Comparison of ENCODE assay signal across 8 cellular contexts in the genomic region with DNA sequence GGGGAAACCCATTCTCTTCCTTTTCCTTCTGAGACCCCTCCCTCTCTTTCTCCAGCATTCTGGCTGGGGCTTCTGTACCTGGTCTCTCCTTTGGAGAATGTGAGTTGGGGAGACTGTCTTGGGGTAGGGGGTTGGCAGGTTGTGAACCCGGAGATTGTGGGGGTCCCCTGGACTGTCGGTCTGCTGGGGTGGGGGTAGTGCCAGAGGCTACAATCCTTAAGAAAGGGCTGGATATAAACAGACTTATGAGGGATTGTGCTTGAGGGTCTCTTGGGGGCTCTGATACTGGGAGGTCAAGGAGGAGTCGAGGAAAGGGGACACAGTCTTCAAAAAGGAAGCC. TPM values are rescaled to one million over a fixed set of nuclear protein-coding genes. Genes with fewer than 3 reads are reported as not detected.
DNase-seq lines count a peak whose midpoint lies in the region; ATAC-seq, FAIRE-seq and TF ChIP-seq lines count a peak whose summit lies in the region.

No MANE protein-coding gene starts in this region.

- no peaks in the 10 kb centered on the region for H3K9me3 Mint-ChIP-seq in HFFc6

- FAIRE-seq in A549 (lab: Jason Lieb, UNC) = no peak

- TF ChIP-seq RAD21 in A549 (conservative IDR thresholded peaks at IDR 0.05 in 1 of 2, IDR thresholded peaks at IDR 0.05 in 1 of 2) = no peak

- no peak for TF ChIP-seq POLR2A in A549 (IDR thresholded peaks at IDR 0.05; ENCODE audit: low read length)

- peak overlapping the region; percentile 89 for H3K4me3 Mint-ChIP-seq in HFFc6

- 11% methylated on average over 3 of the region's 3 CpGs for WGBS in A549 (ENCODE audit: missing lambda C conversion rate)

- peak overlapping the region; percentile 47 for H3K9ac ChIP-seq in mucosa of stomach (ENCODE audit: low read length)

- H3K27ac Mint-ChIP-seq in HFFc6 = peak overlapping the region; percentile 97

- H3K27me3 ChIP-seq in brain microvascular endothelial cell (replicated peaks) (no peaks in the 10 kb centered on the region), mucosa of stomach (ENCODE audit: control insufficient read depth, insufficient read depth, low read length) (peaks cover 10% of the 10 kb centered on the region)

- POLR2A ChIA-PET in A549 (lab: Yijun Ruan, JAX) = interaction anchor here (1.6 to 4.2 kb wide), 3 partner anchors 17 to 76 kb away, joined by 3 to 51 read pairs (median 5); a partner anchor contains a TSS

- H3K4me3 ChIP-seq in A549 (peak overlapping the region; percentile 61), brain microvascular endothelial cell (ENCODE audit: low read depth, low read length) (peak overlapping the region; percentile 61), mucosa of stomach (ENCODE audit: low read length) (peak overlapping the region; percentile 31)

- H3K36me3 ChIP-seq in brain microvascular endothelial cell (replicated peaks) (peaks cover 5% of the 10 kb centered on the region), mucosa of stomach (ENCODE audit: control insufficient read depth, insufficient read depth, low read length) (no peaks in the 10 kb centered on the region)

- no peaks in the 10 kb centered on the region for H3K9me3 ChIP-seq in A549
- no peaks in the 10 kb centered on the region for H3K9me3 ChIP-seq in mucosa of stomach (ENCODE audit: control insufficient read depth, low read length)

- peaks cover 28% of the 10 kb centered on the region for H3K4me1 Mint-ChIP-seq in HFFc6 (ENCODE audit: low read depth)

- in situ Hi-C loops in brain microvascular endothelial cell (cut with HindIII; ENCODE audit: low pct_ligation_motif_present, low sequenced_read_pairs) = no loop called here

- TF ChIP-seq CTCF in A549 (IDR thresholded peaks at IDR 0.05) (0 out of 3 replicates have a peak, but pooled peaks have one; percentile 3), HFFc6 (IDR thresholded peaks at IDR 0.05) (no peak), brain microvascular endothelial cell (IDR thresholded peaks at IDR 0.05; ENCODE audit: low read depth, low read length, missing control alignments) (no peak)

- ATAC-seq in A549 = no peak

- CTCF ChIA-PET in A549 (lab: Yijun Ruan, JAX) = interaction anchor here (0.7 to 6.6 kb wide), 16 partner anchors 13 to 266 kb away, joined by 3 to 73 read pairs (median 6); no protein-coding TSS in a partner anchor

- DNase-seq in A549 (ENCODE audit: low read depth in 1 of 2, low spot score in 1 of 2) (no peak), HFFc6 (no peak), brain microvascular endothelial cell (no peak), activated gamma-delta T cell (lab: John Stamatoyannopoulos, UW) (no peak), NCI-H1105 treated with DMSO at 0.1 percent for 48 hours (lab: John Stamatoyannopoulos, UW) (no peak), NCI-H748 treated with DMSO at 0.1 percent for 48 hours (lab: John Stamatoyannopoulos, UW) (no peak), posterior cingulate gyrus (no peak)

- peak overlapping the region; percentile 80 to 90; a peak in 5 of 6 replicates for H3K27ac ChIP-seq in A549
- H3K27ac ChIP-seq in brain microvascular endothelial cell = no peak overlapping the region

- H3K4me1 ChIP-seq in A549 (peaks cover 18% of the 10 kb centered on the region), mucosa of stomach (ENCODE audit: control insufficient read depth, insufficient read depth, low read length) (peaks cover 45% of the 10 kb centered on the region)

- no peak for TF ChIP-seq EP300 in A549 (IDR thresholded peaks at IDR 0.05)

- H3K36me3 Mint-ChIP-seq in HFFc6 (ENCODE audit: low read depth) = no peaks in the 10 kb centered on the region; the same call in 1 of the 2 replicates

- intact Hi-C loops in posterior cingulate gyrus (cut with DNase I) = loop anchor here (5.0 kb wide), 1 partner anchor 44 kb away; a partner anchor contains a TSS

- H3K27me3 Mint-ChIP-seq in HFFc6 (ENCODE audit: insufficient read depth) = peaks cover 13% of the 10 kb centered on the region

- peak overlapping the region; percentile 85 for H3K4me2 ChIP-seq in A549

TF ChIP-seq in A549, 52 proteins besides CTCF, POLR2A, EP300 and RAD21:
- TF ChIP-seq RFX5 (IDR thresholded peaks at IDR 0.05) = no peak
- no peak for TF ChIP-seq KDM5A (IDR thresholded peaks at IDR 0.05)
- TF ChIP-seq, protein P1, sequence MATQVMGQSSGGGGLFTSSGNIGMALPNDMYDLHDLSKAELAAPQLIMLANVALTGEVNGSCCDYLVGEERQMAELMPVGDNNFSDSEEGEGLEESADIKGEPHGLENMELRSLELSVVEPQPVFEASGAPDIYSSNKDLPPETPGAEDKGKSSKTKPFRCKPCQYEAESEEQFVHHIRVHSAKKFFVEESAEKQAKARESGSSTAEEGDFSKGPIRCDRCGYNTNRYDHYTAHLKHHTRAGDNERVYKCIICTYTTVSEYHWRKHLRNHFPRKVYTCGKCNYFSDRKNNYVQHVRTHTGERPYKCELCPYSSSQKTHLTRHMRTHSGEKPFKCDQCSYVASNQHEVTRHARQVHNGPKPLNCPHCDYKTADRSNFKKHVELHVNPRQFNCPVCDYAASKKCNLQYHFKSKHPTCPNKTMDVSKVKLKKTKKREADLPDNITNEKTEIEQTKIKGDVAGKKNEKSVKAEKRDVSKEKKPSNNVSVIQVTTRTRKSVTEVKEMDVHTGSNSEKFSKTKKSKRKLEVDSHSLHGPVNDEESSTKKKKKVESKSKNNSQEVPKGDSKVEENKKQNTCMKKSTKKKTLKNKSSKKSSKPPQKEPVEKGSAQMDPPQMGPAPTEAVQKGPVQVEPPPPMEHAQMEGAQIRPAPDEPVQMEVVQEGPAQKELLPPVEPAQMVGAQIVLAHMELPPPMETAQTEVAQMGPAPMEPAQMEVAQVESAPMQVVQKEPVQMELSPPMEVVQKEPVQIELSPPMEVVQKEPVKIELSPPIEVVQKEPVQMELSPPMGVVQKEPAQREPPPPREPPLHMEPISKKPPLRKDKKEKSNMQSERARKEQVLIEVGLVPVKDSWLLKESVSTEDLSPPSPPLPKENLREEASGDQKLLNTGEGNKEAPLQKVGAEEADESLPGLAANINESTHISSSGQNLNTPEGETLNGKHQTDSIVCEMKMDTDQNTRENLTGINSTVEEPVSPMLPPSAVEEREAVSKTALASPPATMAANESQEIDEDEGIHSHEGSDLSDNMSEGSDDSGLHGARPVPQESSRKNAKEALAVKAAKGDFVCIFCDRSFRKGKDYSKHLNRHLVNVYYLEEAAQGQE (IDR thresholded peaks at IDR 0.05) = no peak
- TF ChIP-seq RNF2 (IDR thresholded peaks at IDR 0.05; ENCODE audit: borderline replicate concordance, low read depth) = no peak
- TF ChIP-seq, protein P2, sequence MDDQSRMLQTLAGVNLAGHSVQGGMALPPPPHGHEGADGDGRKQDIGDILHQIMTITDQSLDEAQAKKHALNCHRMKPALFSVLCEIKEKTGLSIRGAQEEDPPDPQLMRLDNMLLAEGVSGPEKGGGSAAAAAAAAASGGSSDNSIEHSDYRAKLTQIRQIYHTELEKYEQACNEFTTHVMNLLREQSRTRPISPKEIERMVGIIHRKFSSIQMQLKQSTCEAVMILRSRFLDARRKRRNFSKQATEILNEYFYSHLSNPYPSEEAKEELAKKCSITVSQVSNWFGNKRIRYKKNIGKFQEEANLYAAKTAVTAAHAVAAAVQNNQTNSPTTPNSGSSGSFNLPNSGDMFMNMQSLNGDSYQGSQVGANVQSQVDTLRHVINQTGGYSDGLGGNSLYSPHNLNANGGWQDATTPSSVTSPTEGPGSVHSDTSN (IDR thresholded peaks at IDR 0.05) = no peak

RNA-seq across cellular contexts. Expression of a gene that starts 2.4 kb away (rescaled TPM):
- polyA plus RNA-seq in A549 (2011; rRNA removed) = 5.0 and 7.9 TPM in 2 replicates
- 4.4 TPM in 2 replicates for polyA plus RNA-seq in A549 (2012; cell fraction: cytosol; rRNA removed)
- 13.1 and 16.5 TPM in 2 replicates for polyA plus RNA-seq in A549 (2012; cell fraction: nucleus; rRNA removed)
- 2.6 to 4.6 TPM (median 4.4 TPM) in 3 replicates for polyA plus RNA-seq in A549 (2017; fragmentation: RNase III; extraction: RNeasy Plus Mini Kit Qiagen cat#74134 plus additional on column Dnase treatment)
- 3.2 and 7.2 TPM in 2 replicates for polyA minus RNA-seq in A549 (2011; rRNA and poly(A)+ RNA removed)
- total RNA-seq in HFFc6 (2021; fragmentation: NEBNext Ultra II Directional; extraction: Animal tissue kit (Norgen Biotek cat#: 25700)) = 1 to 10 TPM; 2.2 to 3.6 (median 2.8) TPM

RNA-seq across cellular contexts. Expression of a gene that starts 46.7 kb away (rescaled TPM):
- polyA plus RNA-seq in A549 (2011; rRNA removed) (180 and 199 TPM in 2 replicates), A549 (2017; fragmentation: RNase III; extraction: RNeasy Plus Mini Kit Qiagen cat#74134 plus additional on column Dnase treatment) (210 to 244 TPM (median 239 TPM) in 3 replicates)
- 293 and 348 TPM in 2 replicates for polyA plus RNA-seq in A549 (2012; cell fraction: cytosol; rRNA removed)
- polyA plus RNA-seq in A549 (2012; cell fraction: nucleus; rRNA removed) = 558 and 578 TPM in 2 replicates
- polyA minus RNA-seq in A549 (2011; rRNA and poly(A)+ RNA removed) = 200 and 245 TPM in 2 replicates
- total RNA-seq in HFFc6 (2021; fragmentation: NEBNext Ultra II Directional; extraction: Animal tissue kit (Norgen Biotek cat#: 25700)) = 100 to 1,000 TPM; 200 to 230 (median 213) TPM

RNA-seq across cellular contexts. Expression of a gene that starts 46.7 kb away (rescaled TPM):
- polyA plus RNA-seq in A549 (2011; rRNA removed) = 92.9 and 119 TPM in 2 replicates
- 41.1 and 47.6 TPM in 2 replicates for polyA plus RNA-seq in A549 (2012; cell fraction: cytosol; rRNA removed)
- 84.2 and 93.7 TPM in 2 replicates for polyA plus RNA-seq in A549 (2012; cell fraction: nucleus; rRNA removed)
- polyA plus RNA-seq in A549 (2017; fragmentation: RNase III; extraction: RNeasy Plus Mini Kit Qiagen cat#74134 plus additional on column Dnase treatment) = 49.0 to 50.9 TPM (median 49.9 TPM) in 3 replicates
- 174 and 209 TPM in 2 replicates for polyA minus RNA-seq in A549 (2011; rRNA and poly(A)+ RNA removed)
- 10 to 100 TPM; 61.5 to 85.3 (median 78.7) TPM for total RNA-seq in HFFc6 (2021; fragmentation: NEBNext Ultra II Directional; extraction: Animal tissue kit (Norgen Biotek cat#: 25700))
